Comparison of ENCODE assay signal across 9 cellular contexts in the genomic region with DNA sequence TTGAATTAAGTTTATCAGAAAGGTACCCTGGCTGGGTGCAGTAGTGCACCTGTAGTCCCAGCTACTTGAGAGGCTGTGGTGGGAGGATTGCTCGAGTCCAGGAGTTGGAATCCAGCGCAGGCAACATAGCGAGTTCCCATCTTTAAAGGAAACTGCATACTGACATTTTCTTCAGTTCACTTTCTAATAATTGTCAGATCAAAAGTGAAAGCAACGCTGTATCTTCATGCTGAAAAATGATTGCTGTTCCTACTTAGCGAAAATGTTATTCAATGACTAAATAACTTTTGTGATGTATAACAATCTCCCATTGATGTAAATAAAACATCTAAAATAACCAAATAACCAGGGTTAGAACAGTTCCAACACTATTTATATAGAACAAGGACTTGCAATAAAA. TPM values are rescaled to one million over a fixed set of nuclear protein-coding genes. Genes with fewer than 3 reads are reported as not detected.
A peak's percentile ranks its signal among the peaks of the same experiment; 100 is the strongest.
DNase-seq lines count a peak whose midpoint lies in the region; ATAC-seq, FAIRE-seq and TF ChIP-seq lines count a peak whose summit lies in the region.
"Had no signal": no experiment of that assay in that cellular context is flagged by ENCODE, and none has a peak within 500 bp of the region (broad histone marks: within the 10 kb centered on the region; RNA-seq: fewer than 3 reads in every experiment).

No MANE protein-coding gene starts in this region.

- 14% methylated on average over 5 of the region's 5 CpGs for whole genome bisulfite sequencing in thymus

- H3K79me2 ChIP-seq in keratinocyte (ENCODE audit: control insufficient read depth, insufficient read depth, low read length), result peaks cover 70% of the 10 kb centered on the region

- no peaks in the 10 kb centered on the region for H3K9me3 Mint-ChIP-seq in activated T-cell treated with anti-CD3 and anti-CD28 coated beads, Interleukin-2, amount 50 U/mL, for 4 hours
- no peaks in the 10 kb centered on the region for H3K9me3 Mint-ChIP-seq in activated T-helper 17 cell treated with anti-CD3 and anti-CD28 coated beads, Interleukin-2, amount 50 U/mL, for 72 hours

- peaks cover 41% of the 10 kb centered on the region for H3K4me1 Mint-ChIP-seq in activated T-cell treated with anti-CD3 and anti-CD28 coated beads, Interleukin-2, amount 50 U/mL, for 4 hours (ENCODE audit: low read depth)
- peaks cover 21% of the 10 kb centered on the region for H3K4me1 Mint-ChIP-seq in activated T-helper 17 cell treated with anti-CD3 and anti-CD28 coated beads, Interleukin-2, amount 50 U/mL, for 72 hours

- H3K9me1 ChIP-seq in keratinocyte (ENCODE audit: control insufficient read depth, extremely low read depth, insufficient read depth, low read length), result no peaks in the 10 kb centered on the region

- H3K4me3 ChIP-seq in keratinocyte (ENCODE audit: control insufficient read depth in 2 of 3, extremely low read depth in 1 of 3, insufficient read depth in 2 of 3, low read depth in 1 of 3, low read length in 3 of 3), result peak overlapping the region; percentile 72 to 99 (median 78)
- H3K4me3 ChIP-seq in thymus (ENCODE audit: low read length), result peak overlapping the region; percentile 39

- peaks cover 11% of the 10 kb centered on the region for H3K4me1 ChIP-seq in keratinocyte (ENCODE audit: control insufficient read depth, extremely low read depth, insufficient read depth, low read length)
- peaks cover 5% of the 10 kb centered on the region for H3K4me1 ChIP-seq in thymus (ENCODE audit: control insufficient read depth, insufficient read depth, low read length)

- H3K4me2 ChIP-seq in keratinocyte (ENCODE audit: control insufficient read depth, extremely low read depth, insufficient read depth, low read depth, low read length), result peak overlapping the region; percentile 99

- H3K9ac ChIP-seq in keratinocyte (ENCODE audit: control insufficient read depth, extremely low read depth, insufficient read depth, low read length), result peak overlapping the region; percentile 98

- dilution Hi-C loops in keratinocyte (cut with MboI; ENCODE audit: extremely low pct_ligation_motif_present, low sequenced_read_pairs), result no loop called here

- H3K9me3 ChIP-seq in keratinocyte (ENCODE audit: control insufficient read depth, low read depth, low read length) (no peaks in the 10 kb centered on the region), thymus (ENCODE audit: control insufficient read depth) (no peaks in the 10 kb centered on the region)
- H3K9me3 ChIP-seq: adrenal gland had no signal

- DNase-seq in activated T-cell treated with anti-CD3 and anti-CD28 coated beads, Interleukin-2, amount 50 U/mL, for 4 hours, result no peak
- no peak for DNase-seq in activated T-cell treated with anti-CD3 and anti-CD28 coated beads, Interleukin-2, amount 50 U/mL, for 48 hours
- no peak for DNase-seq in keratinocyte (ENCODE audit: low read depth, low spot score)
- no peak for DNase-seq in NCI-H524 (lab: John Stamatoyannopoulos, UW)
- DNase-seq in NCI-H1048 (lab: John Stamatoyannopoulos, UW), result no peak
- DNase-seq: adrenal gland had no signal

- peaks cover 9% of the 10 kb centered on the region for H3K36me3 Mint-ChIP-seq in activated T-cell treated with anti-CD3 and anti-CD28 coated beads, Interleukin-2, amount 50 U/mL, for 4 hours (ENCODE audit: insufficient read depth)
- H3K36me3 Mint-ChIP-seq in activated T-helper 17 cell treated with anti-CD3 and anti-CD28 coated beads, Interleukin-2, amount 50 U/mL, for 72 hours (ENCODE audit: low read depth), result peaks cover 40% of the 10 kb centered on the region

- H4K20me1 ChIP-seq in keratinocyte (ENCODE audit: control insufficient read depth, extremely low read depth, insufficient read depth, low read length), result no peaks in the 10 kb centered on the region

- TF ChIP-seq CTCF in keratinocyte (optimal IDR thresholded peaks at IDR 0.05 in 1 of 3, IDR thresholded peaks at IDR 0.05 in 1 of 3, conservative IDR thresholded peaks at IDR 0.05 in 1 of 3; ENCODE audit: extremely low read depth in 1 of 3, insufficient read depth in 2 of 3, low read length in 3 of 3), result no peak

- H3K27me3 ChIP-seq in keratinocyte (ENCODE audit: control insufficient read depth, extremely low read depth, insufficient read depth, low read length) (no peaks in the 10 kb centered on the region), thymus (ENCODE audit: control insufficient read depth, insufficient read depth) (no peaks in the 10 kb centered on the region)
- H3K27me3 ChIP-seq: adrenal gland had no signal

- no peak overlapping the region for H2AFZ ChIP-seq in keratinocyte (ENCODE audit: control insufficient read depth, low read length)

- H3K27ac Mint-ChIP-seq in activated T-helper 17 cell treated with anti-CD3 and anti-CD28 coated beads, Interleukin-2, amount 50 U/mL, for 72 hours, result peak overlapping the region; percentile 99

- no peak for FAIRE-seq in keratinocyte (lab: Jason Lieb, UNC)

- ATAC-seq in activated T-cell treated with anti-CD3 and anti-CD28 coated beads, Interleukin-2, amount 50 U/mL, for 4 hours, result no peak
- no peak for ATAC-seq in activated T-helper 17 cell treated with anti-CD3 and anti-CD28 coated beads, Interleukin-2, amount 50 U/mL, for 72 hours (replicated peaks)
- ATAC-seq in HG02973 (IDR thresholded peaks at IDR 0.05; ENCODE audit: unreplicated experiment), result no peak

- peak overlapping the region; percentile 94 for H3K4me3 Mint-ChIP-seq in activated T-cell treated with anti-CD3 and anti-CD28 coated beads, Interleukin-2, amount 50 U/mL, for 4 hours
- H3K4me3 Mint-ChIP-seq in activated T-helper 17 cell treated with anti-CD3 and anti-CD28 coated beads, Interleukin-2, amount 50 U/mL, for 72 hours, result peak overlapping the region; percentile 96

- no peaks in the 10 kb centered on the region for H3K27me3 Mint-ChIP-seq in activated T-cell treated with anti-CD3 and anti-CD28 coated beads, Interleukin-2, amount 50 U/mL, for 4 hours (ENCODE audit: low read depth)
- no peaks in the 10 kb centered on the region for H3K27me3 Mint-ChIP-seq in activated T-helper 17 cell treated with anti-CD3 and anti-CD28 coated beads, Interleukin-2, amount 50 U/mL, for 72 hours

- H3K27ac ChIP-seq in keratinocyte (ENCODE audit: control insufficient read depth, insufficient read depth, low read length) (no peak overlapping the region), thymus (ENCODE audit: low read depth) (no peak overlapping the region)

- H3K36me3 ChIP-seq in keratinocyte (ENCODE audit: control insufficient read depth in 2 of 2, extremely low read depth in 1 of 2, insufficient read depth in 2 of 2, low read length in 2 of 2) (no peaks in the 10 kb centered on the region), thymus (ENCODE audit: control insufficient read depth, insufficient read depth) (peaks cover 3% of the 10 kb centered on the region)
- H3K36me3 ChIP-seq: adrenal gland had no signal

RNA-seq across cellular contexts. Expression of a gene that starts 1.7 kb away (rescaled TPM):
- total RNA-seq in activated T-cell treated with anti-CD3 and anti-CD28 coated beads, Interleukin-2, amount 50 U/mL, for 4 hours, result 10 to 100 TPM; 29.7 to 35.5 (median 35.3) TPM
- total RNA-seq in activated T-helper 17 cell treated with anti-CD3 and anti-CD28 coated beads, Interleukin-2, amount 50 U/mL, for 72 hours, result 10 to 100 TPM; 21.5 to 27.9 TPM
- polyA plus RNA-seq in keratinocyte, result 6.5 to 16.2 TPM (median 11.3 TPM) in 3 replicates
- polyA plus RNA-seq in keratinocyte (2011; ENCODE audit: low read depth), result 8.2 TPM
- polyA plus RNA-seq in keratinocyte (2011; cell fraction: cytosol; rRNA removed), result 5.1 and 10.8 TPM in 2 replicates
- polyA plus RNA-seq in keratinocyte (2011; cell fraction: nucleus; rRNA removed), result 22.7 TPM in 2 replicates
- polyA plus RNA-seq in keratinocyte (2012; ENCODE audit: low replicate concordance), result 7.2 and 9.2 TPM in 2 replicates
- polyA minus RNA-seq in keratinocyte, result 16.0 to 30.9 TPM (median 17.2 TPM) in 3 replicates
- polyA minus RNA-seq in keratinocyte (2011; cell fraction: cytosol; rRNA and poly(A)+ RNA removed), result 10.7 TPM
- 17.4 and 31.6 TPM in 2 replicates for polyA minus RNA-seq in keratinocyte (2011; cell fraction: nucleus; rRNA and poly(A)+ RNA removed)
- 11.2 TPM for polyA plus RNA-seq in thymus

RNA-seq across cellular contexts. Expression of a gene that starts 30.1 kb away (rescaled TPM):
- 10 to 100 TPM; 54.1 to 67.1 (median 62.8) TPM for total RNA-seq in activated T-cell treated with anti-CD3 and anti-CD28 coated beads, Interleukin-2, amount 50 U/mL, for 4 hours
- total RNA-seq in activated T-helper 17 cell treated with anti-CD3 and anti-CD28 coated beads, Interleukin-2, amount 50 U/mL, for 72 hours, result 10 to 100 TPM; 54.6 to 84.8 TPM
- polyA plus RNA-seq in keratinocyte (24.0 to 33.8 TPM (median 30.2 TPM) in 3 replicates), thymus (20.6 TPM)
- polyA plus RNA-seq in keratinocyte (2011; ENCODE audit: low read depth), result 20.3 TPM
- polyA plus RNA-seq in keratinocyte (2011; cell fraction: cytosol; rRNA removed), result 18.5 and 34.2 TPM in 2 replicates
- polyA plus RNA-seq in keratinocyte (2011; cell fraction: nucleus; rRNA removed), result 33.7 and 35.1 TPM in 2 replicates
- 16.5 and 23.1 TPM in 2 replicates for polyA plus RNA-seq in keratinocyte (2012; ENCODE audit: low replicate concordance)
- polyA minus RNA-seq in keratinocyte, result 33.1 to 101 TPM (median 64.8 TPM) in 3 replicates
- 21.9 TPM for polyA minus RNA-seq in keratinocyte (2011; cell fraction: cytosol; rRNA and poly(A)+ RNA removed)
- 14.1 and 31.7 TPM in 2 replicates for polyA minus RNA-seq in keratinocyte (2011; cell fraction: nucleus; rRNA and poly(A)+ RNA removed)

RNA-seq across cellular contexts. Expression of a gene that starts 33.4 kb away (rescaled TPM):
- total RNA-seq in activated T-cell treated with anti-CD3 and anti-CD28 coated beads, Interleukin-2, amount 50 U/mL, for 4 hours, result 10 to 100 TPM; 85.0 to 87.4 (median 87.1) TPM
- total RNA-seq in activated T-helper 17 cell treated with anti-CD3 and anti-CD28 coated beads, Interleukin-2, amount 50 U/mL, for 72 hours, result 10 to 100 TPM; 48.6 to 89.5 TPM
- polyA plus RNA-seq in keratinocyte, result 126 to 178 TPM (median 167 TPM) in 3 replicates
- polyA plus RNA-seq in keratinocyte (2011; ENCODE audit: low read depth), result 61.5 TPM
- 117 and 163 TPM in 2 replicates for polyA plus RNA-seq in keratinocyte (2011; cell fraction: cytosol; rRNA removed)
- 146 and 193 TPM in 2 replicates for polyA plus RNA-seq in keratinocyte (2011; cell fraction: nucleus; rRNA removed)
- 94.3 and 111 TPM in 2 replicates for polyA plus RNA-seq in keratinocyte (2012; ENCODE audit: low replicate concordance)
- polyA minus RNA-seq in keratinocyte, result 27.4 to 104 TPM (median 86.1 TPM) in 3 replicates
- 82.3 TPM for polyA minus RNA-seq in keratinocyte (2011; cell fraction: cytosol; rRNA and poly(A)+ RNA removed)
- 38.4 and 69.7 TPM in 2 replicates for polyA minus RNA-seq in keratinocyte (2011; cell fraction: nucleus; rRNA and poly(A)+ RNA removed)
- 60.3 TPM for polyA plus RNA-seq in thymus
